18 cellular contexts compared by ENCODE assay signal in genomic region chr20:61297981-61298380, GRCh38. TPM values are rescaled to one million over a fixed set of nuclear protein-coding genes. Genes with fewer than 3 reads are reported as not detected.
A peak's percentile ranks its signal among the peaks of the same experiment; 100 is the strongest.
DNase-seq lines count a peak whose midpoint lies in the region; ATAC-seq and TF ChIP-seq lines count a peak whose summit lies in the region.
"Had no signal": no experiment of that assay in that cellular context is flagged by ENCODE, and none has a peak within 500 bp of the region (broad histone marks: within the 10 kb centered on the region; RNA-seq: fewer than 3 reads in every experiment).

No MANE protein-coding gene starts in this region.

- DNase-seq in H4 (ENCODE audit: low spot score) (peak; percentile 77), RPMI8226 (peak; percentile 70), sciatic nerve (ENCODE audit: low spot score) (no peak)
- DNase-seq in activated naive CD4-positive, alpha-beta T cell treated with anti-CD3 and anti-CD28 coated beads, Interleukin-2, amount 50 U/mL, for 16 hours = no peak
- DNase-seq: activated CD4-positive, CD25-positive, alpha-beta regulatory T cell treated with anti-CD3 and anti-CD28 coated beads, Interleukin-2, amount 50 U/mL, for 72 hours; activated gamma-delta T cell; DMS79; effector memory CD4-positive, alpha-beta T cell; H7; immature natural killer cell; NCI-H2081 treated with DMSO at 0.1 percent for 48 hours; stimulated activated CD4-positive, alpha-beta T cell treated with anti-CD3 and anti-CD28 coated beads, Interleukin-1b, Interleukin-23, amount 100 ng/mL, for 48 hours; T-helper 17 cell had no signal

- no peaks in the 10 kb centered on the region for H3K36me3 ChIP-seq in gastroesophageal sphincter
- H3K36me3 ChIP-seq: right atrium auricular region had no signal

- intact Hi-C loops in sciatic nerve (cut with DNase I) = no loop called here

- peaks cover 9% of the 10 kb centered on the region for H3K27me3 ChIP-seq in gastroesophageal sphincter
- H3K27me3 ChIP-seq: right atrium auricular region had no signal

- H3K4me1 ChIP-seq in gastroesophageal sphincter = no peaks in the 10 kb centered on the region
- H3K4me1 ChIP-seq: right atrium auricular region had no signal

- peak; percentile 50 for ATAC-seq in sciatic nerve
- ATAC-seq in gastroesophageal sphincter = no peak
- no peak for ATAC-seq in GM21529 (IDR thresholded peaks at IDR 0.05; ENCODE audit: unreplicated experiment)
- ATAC-seq: natural killer cell treated with Interleukin-12 subunit alpha and Interleukin-12 subunit beta and Interleukin-15 and Interleukin-18, amount 100 ng/mL, for 72 hours; T-helper 17 cell had no signal

- H3K27ac ChIP-seq in cingulate gyrus (ENCODE audit: low read depth, low read length) (peak overlapping the region; percentile 44), gastroesophageal sphincter (no peak overlapping the region)
- H3K27ac ChIP-seq: right atrium auricular region had no signal

- no peak for TF ChIP-seq CTCF in gastroesophageal sphincter (IDR thresholded peaks at IDR 0.05)

- no peaks in the 10 kb centered on the region for H3K9me3 ChIP-seq in gastroesophageal sphincter
- H3K9me3 ChIP-seq: right atrium auricular region had no signal

- no peak for TF ChIP-seq POLR2A in gastroesophageal sphincter (IDR thresholded peaks at IDR 0.05)

- no peak overlapping the region for H3K4me3 ChIP-seq in gastroesophageal sphincter
- H3K4me3 ChIP-seq: right atrium auricular region had no signal

- WGBS in gastroesophageal sphincter (ENCODE audit: low coverage in 1 of 2), 2 donors = 100% methylated on average over 1 of the region's 17 CpGs; no CpG with 5 or more reads in 1 of the 2 donors

- TF ChIP-seq EP300 in gastroesophageal sphincter (IDR thresholded peaks at IDR 0.05) = no peak

RNA-seq across cellular contexts. Expression of gene CDH4, which starts 45.9 kb away (rescaled TPM):
- 0.14 and 0.16 TPM in 2 replicates for total RNA-seq in H4 (2014; rRNA removed; shearing (Covaris generic))
- total RNA-seq in sciatic nerve (2.2 TPM), gastroesophageal sphincter (1 to 10 TPM in 1 of 4 donors, under 1 TPM in 2, not detected in 1; under 0.01 to 1.5 (median 0.42) TPM)
- total RNA-seq: natural killer cell treated with Interleukin-12 subunit alpha and Interleukin-12 subunit beta and Interleukin-15 and Interleukin-18, amount 100 ng/mL, for 72 hours had no signal

Comparison
In these comparisons a context has a peak if more than half of its experiments do, and no peak if none do; other contexts are left out.
1. DNase-seq: peak in H4 (single experiment) and RPMI8226 (single experiment); none in sciatic nerve (single experiment) and activated naive CD4-positive, alpha-beta T cell treated with anti-CD3 and anti-CD28 coated beads, Interleukin-2, amount 50 U/mL, for 16 hours (single experiment).